In genomic region chr7:17939670-17940301, GRCh38 we compare ENCODE assay signal across 8 cellular contexts. TPM values are rescaled to one million over a fixed set of nuclear protein-coding genes. Genes with fewer than 3 reads are reported as not detected.
DNase-seq lines count a peak whose midpoint lies in the region; ATAC-seq and TF ChIP-seq lines count a peak whose summit lies in the region.

No MANE protein-coding gene starts in this region.

- DNase-seq in Ammon's horn (ENCODE audit: low spot score) (peak; percentile 67), OCI-M1 (lab: John Stamatoyannopoulos, UW) (peak; percentile 52), fibroblast of peridontal ligament (ENCODE audit: extremely low read depth) (peak; percentile 25), nephron progenitor cell (peak; percentile 49), superior temporal gyrus (ENCODE audit: extremely low spot score) (peak; percentile 73)

- H3K4me3 Mint-ChIP-seq in activated T-helper 17 cell treated with anti-CD3 and anti-CD28 coated beads, Interleukin-2, amount 50 U/mL, for 72 hours = peak overlapping the region; percentile 92
- peak overlapping the region; percentile 100 for H3K4me3 Mint-ChIP-seq in nephron progenitor cell

- no peak for TF ChIP-seq CTCF in nephron progenitor cell (IDR thresholded peaks at IDR 0.05)

- H3K27ac Mint-ChIP-seq in activated T-helper 17 cell treated with anti-CD3 and anti-CD28 coated beads, Interleukin-2, amount 50 U/mL, for 72 hours = peak overlapping the region; percentile 91
- H3K27ac Mint-ChIP-seq in nephron progenitor cell = peak overlapping the region; percentile 99

- no peaks in the 10 kb centered on the region for H3K27me3 Mint-ChIP-seq in activated T-helper 17 cell treated with anti-CD3 and anti-CD28 coated beads, Interleukin-2, amount 50 U/mL, for 72 hours
- H3K27me3 Mint-ChIP-seq in nephron progenitor cell (ENCODE audit: low read depth, poor library complexity) = peaks cover 6% of the 10 kb centered on the region

- H3K4me1 Mint-ChIP-seq in activated T-helper 17 cell treated with anti-CD3 and anti-CD28 coated beads, Interleukin-2, amount 50 U/mL, for 72 hours = peaks cover 35% of the 10 kb centered on the region
- peaks cover 40% of the 10 kb centered on the region for H3K4me1 Mint-ChIP-seq in nephron progenitor cell

- H3K9me3 Mint-ChIP-seq in activated T-helper 17 cell treated with anti-CD3 and anti-CD28 coated beads, Interleukin-2, amount 50 U/mL, for 72 hours = no peaks in the 10 kb centered on the region
- H3K9me3 Mint-ChIP-seq in nephron progenitor cell = no peaks in the 10 kb centered on the region

- ATAC-seq in GM19023 (IDR thresholded peaks at IDR 0.05; ENCODE audit: unreplicated experiment) (peak; percentile 45), HG03175 (IDR thresholded peaks at IDR 0.05; ENCODE audit: unreplicated experiment) (peak; percentile 36)
- ATAC-seq in activated T-helper 17 cell treated with anti-CD3 and anti-CD28 coated beads, Interleukin-2, amount 50 U/mL, for 72 hours (replicated peaks) = peak; percentile 65

- H3K36me3 Mint-ChIP-seq in activated T-helper 17 cell treated with anti-CD3 and anti-CD28 coated beads, Interleukin-2, amount 50 U/mL, for 72 hours (ENCODE audit: low read depth) = peaks cover 6% of the 10 kb centered on the region
- H3K36me3 Mint-ChIP-seq in nephron progenitor cell (ENCODE audit: low read depth) = peaks cover 5% of the 10 kb centered on the region

RNA-seq across cellular contexts. Expression of gene SNX13, which starts 0.5 kb away (rescaled TPM):
- 10 to 100 TPM; 20.6 to 23.5 TPM for total RNA-seq in activated T-helper 17 cell treated with anti-CD3 and anti-CD28 coated beads, Interleukin-2, amount 50 U/mL, for 72 hours

Comparison
In these comparisons a context has a peak if more than half of its experiments do, and no peak if none do; other contexts are left out.
1. Peak in every context shown above with its lines: DNase-seq and ATAC-seq.